In genomic region chr11:27700351-27701261, GRCh38 we compare ENCODE assay signal across 8 cellular contexts. TPM values are rescaled to one million over a fixed set of nuclear protein-coding genes. Genes with fewer than 3 reads are reported as not detected.
DNase-seq lines count a peak whose midpoint lies in the region; ATAC-seq and TF ChIP-seq lines count a peak whose summit lies in the region.

Gene BDNF, minus strand, starts transcription at chr11:27700455. Its CDS starts 41,891 bp downstream, at chr11:27658564.

- H3K36me3 ChIP-seq in GM23338 (ENCODE audit: insufficient read depth) (no peaks in the 10 kb centered on the region), SJCRH30 (no peaks in the 10 kb centered on the region), endocrine pancreas (ENCODE audit: control insufficient read depth, insufficient read depth, low read length) (no peaks in the 10 kb centered on the region), mucosa of rectum (ENCODE audit: control insufficient read depth in 2 of 2, insufficient read depth in 2 of 2, low read length in 2 of 2) (no peaks in the 10 kb centered on the region)

- DNase-seq in DMS53 (lab: John Stamatoyannopoulos, UW), result peak; percentile 58
- DNase-seq in GM23338 (ENCODE audit: low spot score), result peak; percentile 72
- peak; percentile 13 to 41 for DNase-seq in SJCRH30
- DNase-seq in OCI-M1 (lab: John Stamatoyannopoulos, UW), result no peak
- DNase-seq in medulla oblongata (ENCODE audit: extremely low spot score), result no peak
- no peak for DNase-seq in OCI-M2 (lab: John Stamatoyannopoulos, UW; ENCODE audit: unreplicated experiment)

- ATAC-seq in GM23338, result peak; percentile 42

- H3K27ac Mint-ChIP-seq in GM23338, result no peak within 1 kb of the TSS

- H3K4me3 Mint-ChIP-seq in GM23338, result peak within 1 kb of the TSS; percentile 87

- H3K27me3 ChIP-seq in GM23338 (ENCODE audit: insufficient read depth), result peaks cover 27% of the 10 kb centered on the region
- H3K27me3 ChIP-seq in SJCRH30, result no peaks in the 10 kb centered on the region; the same call in 1 of the 2 replicates
- H3K27me3 ChIP-seq in endocrine pancreas (ENCODE audit: control insufficient read depth, insufficient read depth, low read length), result peaks cover 5% of the 10 kb centered on the region
- H3K27me3 ChIP-seq in mucosa of rectum (ENCODE audit: control insufficient read depth in 2 of 2, insufficient read depth in 2 of 2, low read length in 2 of 2), result peaks cover 31 to 41% of the 10 kb centered on the region in 2 donors

- H3K27me3 Mint-ChIP-seq in GM23338 (ENCODE audit: insufficient read depth, low read depth, poor library complexity), result peaks cover 28% of the 10 kb centered on the region

- H3K4me2 ChIP-seq in GM23338, result peak within 1 kb of the TSS; percentile 87

- H3K36me3 Mint-ChIP-seq in GM23338 (ENCODE audit: low read depth), result no peaks in the 10 kb centered on the region

- H3K9me3 ChIP-seq in SJCRH30 (replicated peaks) (no peaks in the 10 kb centered on the region), endocrine pancreas (ENCODE audit: control insufficient read depth, low read length) (no peaks in the 10 kb centered on the region), mucosa of rectum (ENCODE audit: control insufficient read depth in 2 of 2, low read length in 2 of 2) (no peaks in the 10 kb centered on the region)

- H3K9ac ChIP-seq in endocrine pancreas (ENCODE audit: control insufficient read depth, insufficient read depth, low read length) (no peak within 1 kb of the TSS), mucosa of rectum (ENCODE audit: low read depth in 1 of 2, low read length in 2 of 2) (peak within 1 kb of the TSS in 1 of 2 donors; percentile 25)

- peaks cover 14% of the 10 kb centered on the region for H3K79me2 ChIP-seq in GM23338 (replicated peaks; ENCODE audit: insufficient read depth)

- H3K27ac ChIP-seq in GM23338 (ENCODE audit: low read depth) (no peak within 1 kb of the TSS), SJCRH30 (no peak within 1 kb of the TSS), mucosa of rectum (ENCODE audit: low read depth in 2 of 2, low read length in 2 of 2) (no peak within 1 kb of the TSS)

- peak within 1 kb of the TSS; percentile 73 for H2AFZ ChIP-seq in GM23338

- no peaks in the 10 kb centered on the region for H3K9me2 ChIP-seq in GM23338 (ENCODE audit: insufficient read depth)

- H3K4me3 ChIP-seq in GM23338 (peak within 1 kb of the TSS; percentile 79), SJCRH30 (peak within 1 kb of the TSS; percentile 66), endocrine pancreas (ENCODE audit: control insufficient read depth, insufficient read depth, low read length) (peak within 1 kb of the TSS; percentile 36), mucosa of rectum (ENCODE audit: low read length in 2 of 2) (peak within 1 kb of the TSS; percentile 63 to 74)

- H3F3A ChIP-seq in GM23338 (replicated peaks; ENCODE audit: low read depth), result 0 out of 2 replicates have a peak, but pooled peaks cover 11% of the 10 kb centered on the region

- no peak for TF ChIP-seq CTCF in GM23338 (conservative IDR thresholded peaks at IDR 0.05; ENCODE audit: low read depth in 2 of 2)

- no peaks in the 10 kb centered on the region for H3K9me3 Mint-ChIP-seq in GM23338

- H3K4me1 ChIP-seq in GM23338 (ENCODE audit: insufficient read depth) (peaks cover 60% of the 10 kb centered on the region), SJCRH30 (no peaks in the 10 kb centered on the region; the same call in 1 of the 2 replicates), endocrine pancreas (ENCODE audit: control insufficient read depth, insufficient read depth, low read length) (no peaks in the 10 kb centered on the region), mucosa of rectum (ENCODE audit: control insufficient read depth in 2 of 2, insufficient read depth in 2 of 2, low read length in 2 of 2) (peaks cover 7 to 23% of the 10 kb centered on the region in 2 donors)

- peaks cover 44% of the 10 kb centered on the region for H3K4me1 Mint-ChIP-seq in GM23338

- H4K20me1 ChIP-seq in GM23338 (replicated peaks; ENCODE audit: insufficient read depth), result no peaks in the 10 kb centered on the region

TF ChIP-seq in GM23338, 12 proteins besides CTCF, POLR2A, EP300 and RAD21:
- TF ChIP-seq ZNF114 (CRISPR knock-in tag; IDR thresholded peaks at IDR 0.05) (no peak), ETS1 (IDR thresholded peaks at IDR 0.05) (no peak), CREB1 (CRISPR knock-in tag; IDR thresholded peaks at IDR 0.05; ENCODE audit: low read depth) (no peak), NANOG (IDR thresholded peaks at IDR 0.05; ENCODE audit: borderline replicate concordance) (no peak), JUNB (IDR thresholded peaks at IDR 0.05; ENCODE audit: unreplicated experiment) (no peak), POLR2AphosphoS5 (IDR thresholded peaks at IDR 0.05; ENCODE audit: low read depth) (no peak), STAT1 (IDR thresholded peaks at IDR 0.05; ENCODE audit: unreplicated experiment) (no peak), EZH2phosphoT487 (IDR thresholded peaks at IDR 0.05; ENCODE audit: unreplicated experiment) (no peak)

RNA-seq across cellular contexts. Expression of gene BDNF, which starts in this region (rescaled TPM):
- total RNA-seq in GM23338 (2014; rRNA removed; shearing (Covaris generic)), result 5.1 and 6.8 TPM in 2 replicates
- 4.2 and 5.2 TPM in 2 replicates for polyA plus RNA-seq in GM23338 (2016; fragmentation: Nextera tagmentation; extraction: Ambion mirVana)
- 0.20 and 0.42 TPM in 2 replicates for total RNA-seq in SJCRH30 (2014; rRNA removed; shearing (Covaris generic))

Comparison
In these comparisons a context has a peak if more than half of its experiments do, and no peak if none do; other contexts are left out.
1. Peak in DNase-seq and H3K4me3 ChIP-seq in SJCRH30; RNA of the gene not detected or under 1 TPM.
2. DNase-seq: peak in DMS53 (single experiment) and GM23338 (single experiment); none in OCI-M1 (single experiment), medulla oblongata (single experiment) and OCI-M2 (single experiment).
3. Peak in every context shown above with its lines, with median percentiles within 50 percentile points of each other: H3K4me3 ChIP-seq.